14 cellular contexts compared by ENCODE assay signal in the genomic region with DNA sequence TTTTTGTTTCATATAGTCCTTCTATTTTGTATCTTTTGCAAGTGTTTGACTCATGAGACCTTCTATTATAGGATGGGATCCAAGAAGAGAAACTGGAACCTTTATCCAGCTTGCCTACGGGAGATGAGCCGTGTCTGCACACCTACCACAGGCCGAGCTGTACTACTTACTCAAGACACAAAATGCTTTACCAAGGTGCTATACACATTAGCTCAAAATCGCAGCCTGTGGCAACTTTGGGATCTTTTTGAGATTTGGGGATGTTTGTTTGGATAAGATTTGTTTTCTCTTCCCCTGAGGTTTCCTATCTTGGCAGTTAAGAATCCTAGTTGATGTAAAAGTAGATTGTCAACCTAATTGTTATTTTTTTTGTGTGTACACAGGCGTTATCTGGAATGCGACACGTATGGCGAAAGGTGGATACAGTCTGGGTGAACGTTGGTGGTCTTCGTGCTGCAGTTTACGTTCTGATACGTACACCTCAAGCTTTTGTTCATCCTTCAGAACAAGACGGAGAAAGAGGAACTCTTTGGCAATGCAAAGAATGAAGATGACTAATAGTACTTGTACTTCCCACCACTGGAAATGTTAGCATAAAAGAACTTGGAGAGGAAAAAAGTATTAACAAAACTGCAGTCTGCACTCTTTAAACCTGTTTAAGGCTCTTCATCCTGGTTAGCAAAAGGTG. TPM values are rescaled to one million over a fixed set of nuclear protein-coding genes. Genes with fewer than 3 reads are reported as not detected.
DNase-seq lines count a peak whose midpoint lies in the region; ATAC-seq and TF ChIP-seq lines count a peak whose summit lies in the region.
"Had no signal": no experiment of that assay in that cellular context is flagged by ENCODE, and none has a peak within 500 bp of the region (broad histone marks: within the 10 kb centered on the region; RNA-seq: fewer than 3 reads in every experiment).

No MANE protein-coding gene starts in this region.

- H3K9me3 ChIP-seq in RWPE2 (ENCODE audit: severe bottlenecking) (no peaks in the 10 kb centered on the region), fibroblast of lung (ENCODE audit: control insufficient read depth, insufficient read depth, low read depth, low read length) (no peaks in the 10 kb centered on the region), psoas muscle (no peaks in the 10 kb centered on the region), suprapubic skin (no peaks in the 10 kb centered on the region)
- H3K9me3 ChIP-seq: upper lobe of left lung had no signal

- H3K4me1 ChIP-seq in RWPE2 (ENCODE audit: insufficient read depth, poor library complexity, severe bottlenecking) (peaks cover 5% of the 10 kb centered on the region), fibroblast of lung (ENCODE audit: control insufficient read depth, extremely low read depth, insufficient read depth, low read length) (no peaks in the 10 kb centered on the region), psoas muscle (peaks cover 10% of the 10 kb centered on the region), suprapubic skin (peaks cover 11% of the 10 kb centered on the region)

- peaks cover 52% of the 10 kb centered on the region for H3K36me3 Mint-ChIP-seq in activated CD4-positive, alpha-beta T cell treated with anti-CD3 and anti-CD28 coated beads, Interleukin-2, amount 10 ng/mL, durations not matched to agents 24 days and 14 days (ENCODE audit: low read depth)

- peak overlapping the region; percentile 11 for H3K27ac ChIP-seq in RWPE2 (ENCODE audit: poor library complexity, severe bottlenecking)
- H3K27ac ChIP-seq in fibroblast of lung (ENCODE audit: insufficient read depth, low read length) = no peak overlapping the region
- H3K27ac ChIP-seq in psoas muscle = peak overlapping the region; percentile 3
- no peak overlapping the region for H3K27ac ChIP-seq in suprapubic skin
- H3K27ac ChIP-seq: foreskin keratinocyte, SK-N-MC, upper lobe of left lung had no signal

- H3K4me1 Mint-ChIP-seq in activated CD4-positive, alpha-beta T cell treated with anti-CD3 and anti-CD28 coated beads, Interleukin-2, amount 10 ng/mL, durations not matched to agents 24 days and 14 days = peaks cover 9% of the 10 kb centered on the region

- no peak for TF ChIP-seq EP300 in suprapubic skin (IDR thresholded peaks at IDR 0.05)

- H3K36me3 ChIP-seq in RWPE2 (ENCODE audit: low read depth) (peaks cover 94% of the 10 kb centered on the region), fibroblast of lung (ENCODE audit: control insufficient read depth, insufficient read depth, low read length) (peaks cover 4% of the 10 kb centered on the region), psoas muscle (ENCODE audit: insufficient read depth in 1 of 2, low read depth in 1 of 2) (peaks cover 23 to 95% of the 10 kb centered on the region in 2 donors), suprapubic skin (peaks cover 75% of the 10 kb centered on the region)

- no peak overlapping the region for H3K4me3 ChIP-seq in RWPE2 (ENCODE audit: severe bottlenecking)
- H3K4me3 ChIP-seq in fibroblast of lung (replicated peaks in 1 of 4; ENCODE audit: control extremely low read depth in 1 of 4, insufficient read depth in 1 of 4, low read depth in 3 of 4, low read length in 4 of 4) = no peak overlapping the region
- no peak overlapping the region for H3K4me3 ChIP-seq in psoas muscle
- no peak overlapping the region for H3K4me3 ChIP-seq in suprapubic skin
- H3K4me3 ChIP-seq: SK-N-MC, upper lobe of left lung had no signal

- H2AFZ ChIP-seq in fibroblast of lung (ENCODE audit: low read length) = no peak overlapping the region

- TF ChIP-seq CTCF in RWPE2 (IDR thresholded peaks at IDR 0.05; ENCODE audit: poor library complexity, severe bottlenecking) (no peak), fibroblast of lung (conservative IDR thresholded peaks at IDR 0.05 in 1 of 2, IDR thresholded peaks at IDR 0.05 in 1 of 2; ENCODE audit: low read depth in 1 of 2, low read length in 2 of 2) (no peak), psoas muscle (IDR thresholded peaks at IDR 0.05) (no peak), suprapubic skin (IDR thresholded peaks at IDR 0.05) (no peak)

- no peaks in the 10 kb centered on the region for H3K27me3 Mint-ChIP-seq in activated CD4-positive, alpha-beta T cell treated with anti-CD3 and anti-CD28 coated beads, Interleukin-2, amount 10 ng/mL, durations not matched to agents 24 days and 14 days

- TF ChIP-seq POLR2A in suprapubic skin (IDR thresholded peaks at IDR 0.05) = no peak

- H3K4me2 ChIP-seq in fibroblast of lung (ENCODE audit: extremely low read depth, insufficient read depth, low read length) = no peak overlapping the region

- H3K27ac Mint-ChIP-seq in activated CD4-positive, alpha-beta T cell treated with anti-CD3 and anti-CD28 coated beads, Interleukin-2, amount 10 ng/mL, durations not matched to agents 24 days and 14 days = peak overlapping the region; percentile 39

- ATAC-seq in RWPE2 (ENCODE audit: low read depth) = peak; percentile 16; the same call in 2 of the 3 replicates
- peak in 3 of 4 donors; percentile 17 to 49 (median 40) for ATAC-seq in psoas muscle
- ATAC-seq in HG02623 (IDR thresholded peaks at IDR 0.05; ENCODE audit: unreplicated experiment) = no peak
- ATAC-seq: foreskin keratinocyte had no signal

- DNase-seq in activated CD4-positive, alpha-beta T cell treated with anti-CD3 and anti-CD28 coated beads, Interleukin-2, amount 10 ng/mL, durations not matched to agents 24 days and 14 days = no peak
- DNase-seq in activated CD4-positive, alpha-beta T cell treated with anti-CD3 and anti-CD28 coated beads, Interleukin-2, amount 50 U/mL, for 4 hours = no peak
- DNase-seq in RWPE2 (ENCODE audit: low spot score) (no peak), fibroblast of lung (ENCODE audit: low read depth in 2 of 2) (peak; percentile 23 to 70), psoas muscle (no peak), suprapubic skin (ENCODE audit: low spot score in 2 of 2) (no peak), epidermal melanocyte (ENCODE audit: insufficient read length, low spot score) (no peak)
- DNase-seq: activated CD4-positive, alpha-beta T cell treated with anti-CD3 and anti-CD28 coated beads, Interleukin-2, amount 50 U/mL, for 1 hour; anterior cingulate cortex; foreskin keratinocyte; KBM-7; upper lobe of left lung had no signal

- H3K27me3 ChIP-seq in RWPE2 (ENCODE audit: insufficient read depth, poor library complexity, severe bottlenecking) = no peaks in the 10 kb centered on the region
- H3K27me3 ChIP-seq in fibroblast of lung (ENCODE audit: control insufficient read depth, insufficient read depth, low read length) = no peaks in the 10 kb centered on the region
- H3K27me3 ChIP-seq in psoas muscle (ENCODE audit: insufficient read depth in 3 of 3, low read length in 2 of 3) = no peaks in the 10 kb centered on the region
- no peaks in the 10 kb centered on the region for H3K27me3 ChIP-seq in suprapubic skin
- H3K27me3 ChIP-seq: foreskin keratinocyte, upper lobe of left lung had no signal

- H3K79me2 ChIP-seq in fibroblast of lung (ENCODE audit: control insufficient read depth, insufficient read depth, low read length) = peaks cover 10% of the 10 kb centered on the region

- intact Hi-C loops in activated CD4-positive, alpha-beta T cell treated with anti-CD3 and anti-CD28 coated beads, Interleukin-2, amount 10 ng/mL, durations not matched to agents 24 days and 14 days (cut with micrococcal nuclease) = no loop called here
- intact Hi-C loops in psoas muscle (cut with DNase I) = no loop called here

- WGBS in psoas muscle, 3 donors = 72 to 80% (median 72%) methylated on average over 13 of the region's 13 CpGs
- WGBS in suprapubic skin = 83% methylated on average over 13 of the region's 13 CpGs

- no peaks in the 10 kb centered on the region for H4K20me1 ChIP-seq in fibroblast of lung (ENCODE audit: control insufficient read depth, extremely low read depth, insufficient read depth, low read length)

- no peak overlapping the region for H3K4me3 Mint-ChIP-seq in activated CD4-positive, alpha-beta T cell treated with anti-CD3 and anti-CD28 coated beads, Interleukin-2, amount 10 ng/mL, durations not matched to agents 24 days and 14 days

- H3K9me3 Mint-ChIP-seq in activated CD4-positive, alpha-beta T cell treated with anti-CD3 and anti-CD28 coated beads, Interleukin-2, amount 10 ng/mL, durations not matched to agents 24 days and 14 days = no peaks in the 10 kb centered on the region

- no peak overlapping the region for H3K9ac ChIP-seq in fibroblast of lung (ENCODE audit: insufficient read depth, low read length)

RNA-seq across cellular contexts. Expression of gene SETD5, which starts 13.1 kb away (rescaled TPM):
- 152 and 164 TPM in 2 replicates for total RNA-seq in activated CD4-positive, alpha-beta T cell treated with anti-CD3 and anti-CD28 coated beads, Interleukin-2, amount 10 ng/mL, durations not matched to agents 24 days and 14 days
- 29.8 and 53.7 TPM in 2 replicates for total RNA-seq in fibroblast of lung
- 39.5 and 62.5 TPM in 2 replicates for polyA plus RNA-seq in fibroblast of lung
- 26.6 and 49.8 TPM in 2 replicates for polyA plus RNA-seq in fibroblast of lung (2012)
- 75.8 and 88.6 TPM in 2 replicates for polyA minus RNA-seq in fibroblast of lung (ENCODE audit: low replicate concordance)
- 10 to 100 TPM; 58.3 to 69.3 (median 66.6) TPM for total RNA-seq in psoas muscle
- 10 to 100 TPM; 12.8 to 34.8 (median 19.7) TPM for polyA plus RNA-seq in psoas muscle
- total RNA-seq in suprapubic skin = 100 to 1,000 TPM in 2 of 4 donors, 10 to 100 TPM in 2; 72.5 to 272 (median 108) TPM

RNA-seq across cellular contexts. Expression of gene THUMPD3, which starts 21.4 kb away (rescaled TPM):
- total RNA-seq in activated CD4-positive, alpha-beta T cell treated with anti-CD3 and anti-CD28 coated beads, Interleukin-2, amount 10 ng/mL, durations not matched to agents 24 days and 14 days = 58.6 and 64.2 TPM in 2 replicates
- 59.9 and 68.3 TPM in 2 replicates for total RNA-seq in fibroblast of lung
- polyA plus RNA-seq in fibroblast of lung = 48.9 and 57.8 TPM in 2 replicates
- polyA plus RNA-seq in fibroblast of lung (2012) = 40.5 and 46.6 TPM in 2 replicates
- 15.4 and 32.2 TPM in 2 replicates for polyA minus RNA-seq in fibroblast of lung (ENCODE audit: low replicate concordance)
- 10 to 100 TPM; 40.0 to 57.7 (median 52.9) TPM for total RNA-seq in psoas muscle
- 10 to 100 TPM; 42.8 to 70.5 (median 59.0) TPM for polyA plus RNA-seq in psoas muscle
- total RNA-seq in suprapubic skin = 10 to 100 TPM; 14.2 to 39.0 (median 27.5) TPM

Comparison
In these comparisons a context has a peak if more than half of its experiments do, and no peak if none do; other contexts are left out.
1. DNase-seq: peak in fibroblast of lung (2 of 2); none in activated CD4-positive, alpha-beta T cell treated with anti-CD3 and anti-CD28 coated beads, Interleukin-2, amount 10 ng/mL, durations not matched to agents 24 days and 14 days (single experiment), activated CD4-positive, alpha-beta T cell treated with anti-CD3 and anti-CD28 coated beads, Interleukin-2, amount 50 U/mL, for 4 hours (0 of 2), RWPE2 (single experiment), psoas muscle (0 of 2), suprapubic skin (0 of 2) and epidermal melanocyte (single experiment).
2. H3K27ac ChIP-seq: peak in RWPE2 (single experiment) and psoas muscle (single experiment); none in fibroblast of lung (single experiment) and suprapubic skin (single experiment).